ENCODE assay signal across 22 cellular contexts in the genomic region with DNA sequence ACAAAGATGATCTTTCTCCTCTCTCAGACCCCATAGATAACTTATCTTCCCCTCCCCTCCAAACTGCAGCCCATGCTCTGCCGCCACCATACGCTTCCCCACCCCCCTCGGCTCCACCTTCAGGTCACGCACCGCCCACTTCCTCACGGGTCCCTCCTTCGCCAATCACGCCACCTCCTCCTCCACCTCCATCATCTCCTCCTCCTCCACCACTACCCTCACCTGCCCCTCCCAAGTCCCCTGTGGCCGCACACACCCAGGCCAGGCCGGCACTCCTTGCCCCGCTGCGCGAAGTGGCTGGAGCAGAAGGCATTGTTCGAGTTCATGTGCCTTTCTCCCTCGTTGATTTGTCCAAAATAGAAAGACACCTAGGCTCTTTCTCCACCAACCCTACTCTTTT. TPM values are rescaled to one million over a fixed set of nuclear protein-coding genes. Genes with fewer than 3 reads are reported as not detected.
A peak's percentile ranks its signal among the peaks of the same experiment; 100 is the strongest.
DNase-seq lines count a peak whose midpoint lies in the region; ATAC-seq, FAIRE-seq and TF ChIP-seq lines count a peak whose summit lies in the region.
"Had no signal": no experiment of that assay in that cellular context is flagged by ENCODE, and none has a peak within 500 bp of the region (broad histone marks: within the 10 kb centered on the region; RNA-seq: fewer than 3 reads in every experiment).

No MANE protein-coding gene starts in this region.

- H3K4me3 ChIP-seq in HCT116 (replicated peaks in 1 of 2; ENCODE audit: low read depth in 1 of 2, low read length in 2 of 2) (no peak overlapping the region), kidney (ENCODE audit: low read length in 2 of 2) (no peak overlapping the region), sigmoid colon (no peak overlapping the region), esophagus muscularis mucosa (no peak overlapping the region)

- H3K27me3 ChIP-seq in HCT116 (ENCODE audit: insufficient read depth, low read length) (peaks cover 7% of the 10 kb centered on the region; the same call in 1 of the 2 replicates), sigmoid colon (no peaks in the 10 kb centered on the region), esophagus muscularis mucosa (no peaks in the 10 kb centered on the region)
- H3K27me3 ChIP-seq: BE2C had no signal

- no peak for FAIRE-seq in kidney (lab: Jason Lieb, UNC)
- FAIRE-seq: A204.1, G401.6, GM12891 had no signal

- H3K9ac ChIP-seq in HCT116 (ENCODE audit: low read length): no peak overlapping the region
- no peak overlapping the region for H3K9ac ChIP-seq in kidney (ENCODE audit: low read length in 2 of 2)

- POLR2A ChIA-PET in HCT116 (lab: Charles Lee): no interaction called here

- no TSS peak for BruUV-seq in HCT116 (replicated peaks; lab: Mats Ljungman, UMichigan)

- no peaks in the 10 kb centered on the region for H4K20me1 ChIP-seq in HCT116 (ENCODE audit: insufficient read depth)

- H2AFZ ChIP-seq in HCT116 (ENCODE audit: low read depth, low read length, poor library complexity, severe bottlenecking): no peak overlapping the region

- 91 to 93% methylated on average over 15 of the region's 15 CpGs for WGBS in sigmoid colon, 2 donors
- 90% methylated on average over 15 of the region's 15 CpGs for WGBS in esophagus muscularis mucosa

- H3K9me2 ChIP-seq in HCT116 (ENCODE audit: insufficient read depth): no peaks in the 10 kb centered on the region

- ATAC-seq in HCT116: peak; percentile 52; the same call in 1 of the 2 replicates

- intact Hi-C loops in HCT116 (cut with micrococcal nuclease): no loop called here
- intact Hi-C loops in kidney (cut with DNase I): no loop called here
- intact Hi-C loops in sigmoid colon (cut with DNase I): no loop called here
- intact Hi-C loops in esophagus muscularis mucosa (cut with DNase I): no loop called here

- no peak for DNase-seq in HCT116 (ENCODE audit: low read depth, low spot score)
- DNase-seq in NCI-H748 (lab: John Stamatoyannopoulos, UW; ENCODE audit: unreplicated experiment): peak; percentile 92
- DNase-seq in kidney: peak; percentile 53
- DNase-seq in sigmoid colon: peak; percentile 48
- no peak for DNase-seq in mesenteric fat pad (ENCODE audit: low spot score)
- no peak for DNase-seq in esophagus muscularis mucosa (ENCODE audit: extremely low spot score)
- no peak for DNase-seq in activated gamma-delta T cell treated with Interleukin-2 at 50 U/mL for 16 hours
- DNase-seq: ACHN; BE2C; C1 segment of cervical spinal cord; CD4-positive, CD25-positive, alpha-beta regulatory T cell; CD8-positive, alpha-beta memory T cell; COR-L47; DMS 273 treated with DMSO at 0.1 percent for 48 hours; DMS53; DND-41; GOT3; H7 had no signal

- no peak for TF ChIP-seq CTCF in HCT116 (IDR thresholded peaks at IDR 0.05 in 2 of 3, conservative IDR thresholded peaks at IDR 0.05 in 1 of 3; ENCODE audit: borderline replicate concordance in 1 of 3, insufficient read depth in 1 of 3, low read depth in 2 of 3, low read length in 2 of 3)
- TF ChIP-seq CTCF in kidney (IDR thresholded peaks at IDR 0.05; ENCODE audit: borderline replicate concordance, extremely low read depth, insufficient read depth): no peak
- TF ChIP-seq CTCF in sigmoid colon (IDR thresholded peaks at IDR 0.05): no peak
- TF ChIP-seq CTCF in esophagus muscularis mucosa (IDR thresholded peaks at IDR 0.05): no peak

- no peak overlapping the region for H3K4me2 ChIP-seq in HCT116 (ENCODE audit: low read length)

- H3K79me2 ChIP-seq in HCT116 (ENCODE audit: insufficient read depth, low read length): no peaks in the 10 kb centered on the region

- CTCF ChIA-PET in HCT116 (lab: Charles Lee): no interaction called here

- TF ChIP-seq EP300 in sigmoid colon (IDR thresholded peaks at IDR 0.05) (no peak), esophagus muscularis mucosa (IDR thresholded peaks at IDR 0.05) (no peak)

- TF ChIP-seq RAD21 in HCT116 (IDR thresholded peaks at IDR 0.05; ENCODE audit: low read depth): no peak

- RAD21 ChIA-PET in HCT116 (lab: Charles Lee; ENCODE audit: low non-redundant PET in 1 of 2, low total read pairs in 2 of 2, uncharacterized antibody in 2 of 2, unreplicated experiment in 2 of 2): no interaction called here

- H3K9me3 ChIP-seq in HCT116 (ENCODE audit: control insufficient read depth in 1 of 2, insufficient read depth in 1 of 2, low read depth in 1 of 2, low read length in 2 of 2): no peaks in the 10 kb centered on the region
- H3K9me3 ChIP-seq in kidney (ENCODE audit: control insufficient read depth in 1 of 2, low read length in 2 of 2): peaks cover 0 to 4% of the 10 kb centered on the region in 2 donors
- H3K9me3 ChIP-seq in sigmoid colon: peaks cover 0 to 3% (median 0%) of the 10 kb centered on the region in 4 donors
- peaks cover 0 to 11% (median 0%) of the 10 kb centered on the region in 4 donors for H3K9me3 ChIP-seq in esophagus muscularis mucosa
- H3K9me3 ChIP-seq: BE2C had no signal

- TF ChIP-seq POLR2A in HCT116 (IDR thresholded peaks at IDR 0.05; ENCODE audit: borderline replicate concordance, extremely low read depth, insufficient read depth, insufficient read length) (no peak), sigmoid colon (IDR thresholded peaks at IDR 0.05) (no peak), esophagus muscularis mucosa (IDR thresholded peaks at IDR 0.05; ENCODE audit: low read depth) (no peak)

- H3K4me1 ChIP-seq in HCT116 (ENCODE audit: control insufficient read depth in 1 of 2, insufficient read depth in 2 of 2, low read length in 2 of 2) (no peaks in the 10 kb centered on the region), kidney (ENCODE audit: control insufficient read depth in 1 of 2, insufficient read depth in 1 of 2, low read depth in 1 of 2, low read length in 2 of 2) (no peaks in the 10 kb centered on the region), sigmoid colon (no peaks in the 10 kb centered on the region), esophagus muscularis mucosa (no peaks in the 10 kb centered on the region)
- H3K4me1 ChIP-seq: BE2C had no signal

- H3K27ac ChIP-seq in HCT116 (ENCODE audit: low read depth, low read length) (no peak overlapping the region), kidney (ENCODE audit: low read depth in 2 of 2, low read length in 2 of 2) (no peak overlapping the region), sigmoid colon (no peak overlapping the region), esophagus muscularis mucosa (replicated peaks in 1 of 4) (no peak overlapping the region)

- no peaks in the 10 kb centered on the region for H3K36me3 ChIP-seq in HCT116 (ENCODE audit: control insufficient read depth in 1 of 2, insufficient read depth in 2 of 2, low read length in 2 of 2)
- no peaks in the 10 kb centered on the region for H3K36me3 ChIP-seq in kidney (ENCODE audit: control insufficient read depth in 1 of 2, insufficient read depth in 2 of 2, low read length in 2 of 2)
- no peaks in the 10 kb centered on the region for H3K36me3 ChIP-seq in sigmoid colon
- H3K36me3 ChIP-seq in esophagus muscularis mucosa: no peaks in the 10 kb centered on the region
- H3K36me3 ChIP-seq: BE2C had no signal

TF ChIP-seq in HCT116, 20 proteins besides CTCF, POLR2A, EP300 and RAD21 (continues in another document):
- no peak for TF ChIP-seq CEBPB (IDR thresholded peaks at IDR 0.05; ENCODE audit: low read depth)
- TF ChIP-seq POLR2AphosphoS5 (IDR thresholded peaks at IDR 0.05; ENCODE audit: low read depth, low read length): no peak
- no peak for TF ChIP-seq ZBTB33 (IDR thresholded peaks at IDR 0.05; ENCODE audit: extremely low read depth, insufficient replicate concordance, low read length)
- no peak for TF ChIP-seq ELF1 (IDR thresholded peaks at IDR 0.05; ENCODE audit: borderline replicate concordance, low read depth)
- no peak for TF ChIP-seq FOSL1 (IDR thresholded peaks at IDR 0.05; ENCODE audit: low read depth)

RNA-seq across cellular contexts. Expression of gene OR56A3, which starts 12.5 kb away (rescaled TPM):
- total RNA-seq in HCT116 (2021; ENCODE audit: unreplicated experiment) (not detected), kidney (not detected), sigmoid colon (not detected), mesenteric fat pad (not detected), esophagus muscularis mucosa (not detected)
- not detected in 2 replicates for polyA plus RNA-seq in HCT116 (2012)
- polyA plus RNA-seq in kidney (ENCODE audit: insufficient read depth, low read depth, low replicate concordance) (not detected), sigmoid colon (not detected)
- total RNA-seq: CD4-positive, CD25-positive, alpha-beta regulatory T cell; CD8-positive, alpha-beta memory T cell; H7; HT-29 had no signal
- polyA plus RNA-seq: CD4-positive, CD25-positive, alpha-beta regulatory T cell; CD8-positive, alpha-beta memory T cell had no signal

RNA-seq across cellular contexts. Expression of gene OR52E5, which starts 36.6 kb away (rescaled TPM):
- total RNA-seq in HCT116 (2021; ENCODE audit: unreplicated experiment) (not detected), kidney (not detected), sigmoid colon (not detected), mesenteric fat pad (not detected), esophagus muscularis mucosa (not detected)
- not detected in 2 replicates for polyA plus RNA-seq in HCT116 (2012)
- polyA plus RNA-seq in kidney (ENCODE audit: insufficient read depth, low read depth, low replicate concordance) (not detected), sigmoid colon (not detected)
- total RNA-seq: CD4-positive, CD25-positive, alpha-beta regulatory T cell; CD8-positive, alpha-beta memory T cell; H7; HT-29 had no signal
- polyA plus RNA-seq: CD4-positive, CD25-positive, alpha-beta regulatory T cell; CD8-positive, alpha-beta memory T cell had no signal

RNA-seq across cellular contexts. Expression of gene OR56A5, which starts 38.7 kb away (rescaled TPM):
- total RNA-seq in HCT116 (2021; ENCODE audit: unreplicated experiment): not detected
- polyA plus RNA-seq in HCT116 (2012): not detected in 2 replicates
- total RNA-seq in kidney: not detected
- polyA plus RNA-seq in kidney (ENCODE audit: insufficient read depth, low read depth, low replicate concordance): not detected
- total RNA-seq in sigmoid colon: not detected
- not detected for polyA plus RNA-seq in sigmoid colon
- not detected for total RNA-seq in mesenteric fat pad
- total RNA-seq in esophagus muscularis mucosa: not detected
- total RNA-seq: CD4-positive, CD25-positive, alpha-beta regulatory T cell; CD8-positive, alpha-beta memory T cell; H7; HT-29 had no signal
- polyA plus RNA-seq: CD4-positive, CD25-positive, alpha-beta regulatory T cell; CD8-positive, alpha-beta memory T cell had no signal

RNA-seq across cellular contexts. Expression of gene OR52E4, which starts 49.1 kb away (rescaled TPM):
- total RNA-seq in HCT116 (2021; ENCODE audit: unreplicated experiment) (not detected), kidney (not detected), sigmoid colon (not detected), mesenteric fat pad (not detected), esophagus muscularis mucosa (not detected)
- not detected in 2 replicates for polyA plus RNA-seq in HCT116 (2012)
- polyA plus RNA-seq in kidney (ENCODE audit: insufficient read depth, low read depth, low replicate concordance) (not detected), sigmoid colon (not detected)
- total RNA-seq: CD4-positive, CD25-positive, alpha-beta regulatory T cell; CD8-positive, alpha-beta memory T cell; H7; HT-29 had no signal
- polyA plus RNA-seq: CD4-positive, CD25-positive, alpha-beta regulatory T cell; CD8-positive, alpha-beta memory T cell had no signal

RNA-seq across cellular contexts. Expression of gene OR52L1, which starts 57.2 kb away (rescaled TPM):
- total RNA-seq in HCT116 (2021; ENCODE audit: unreplicated experiment) (not detected), kidney (not detected), sigmoid colon (not detected), mesenteric fat pad (not detected), esophagus muscularis mucosa (not detected)
- polyA plus RNA-seq in HCT116 (2012): not detected in 2 replicates
- polyA plus RNA-seq in kidney (ENCODE audit: insufficient read depth, low read depth, low replicate concordance) (not detected), sigmoid colon (not detected)
- total RNA-seq: CD4-positive, CD25-positive, alpha-beta regulatory T cell; CD8-positive, alpha-beta memory T cell; H7; HT-29 had no signal
- polyA plus RNA-seq: CD4-positive, CD25-positive, alpha-beta regulatory T cell; CD8-positive, alpha-beta memory T cell had no signal

Comparison
In these comparisons a context has a peak if more than half of its experiments do, and no peak if none do; other contexts are left out.
1. DNase-seq: peak in NCI-H748 (single experiment), kidney (single experiment) and sigmoid colon (single experiment); none in HCT116 (single experiment), mesenteric fat pad (single experiment), esophagus muscularis mucosa (single experiment) and activated gamma-delta T cell treated with Interleukin-2 at 50 U/mL for 16 hours (single experiment).